13 cellular contexts compared by ENCODE assay signal in genomic region chr6:42403415-42403814, GRCh38. TPM values are rescaled to one million over a fixed set of nuclear protein-coding genes. Genes with fewer than 3 reads are reported as not detected.
A peak's percentile ranks its signal among the peaks of the same experiment; 100 is the strongest.
DNase-seq lines count a peak whose midpoint lies in the region; ATAC-seq and TF ChIP-seq lines count a peak whose summit lies in the region.
"Had no signal": no experiment of that assay in that cellular context is flagged by ENCODE, and none has a peak within 500 bp of the region (broad histone marks: within the 10 kb centered on the region; RNA-seq: fewer than 3 reads in every experiment).

No MANE protein-coding gene starts in this region.

- H3K4me3 ChIP-seq in BE2C (ENCODE audit: low read depth, low read length) (no peak overlapping the region), colonic mucosa (no peak overlapping the region), mesendoderm (ENCODE audit: low read length) (no peak overlapping the region)
- H3K4me3 ChIP-seq: prostate gland had no signal

- H3K79me1 ChIP-seq in mesendoderm (ENCODE audit: low read length): peaks cover 7% of the 10 kb centered on the region

- H3K36me3 Mint-ChIP-seq in type B pancreatic cell: peaks cover 5% of the 10 kb centered on the region

- no peaks in the 10 kb centered on the region for H3K9me3 Mint-ChIP-seq in type B pancreatic cell
- H3K9me3 Mint-ChIP-seq: CD4-positive, CD25-positive, alpha-beta regulatory T cell had no signal

- H3K9me3 ChIP-seq in BE2C (no peaks in the 10 kb centered on the region), colonic mucosa (no peaks in the 10 kb centered on the region)
- H3K9me3 ChIP-seq: prostate gland had no signal

- H3K9ac ChIP-seq in colonic mucosa (ENCODE audit: low read depth in 2 of 2, low read length in 2 of 2) (peak overlapping the region in 1 of 2 donors; percentile 4), mesendoderm (ENCODE audit: low read length) (no peak overlapping the region)

- no peak overlapping the region for H3K27ac Mint-ChIP-seq in type B pancreatic cell

- H3K4me2 ChIP-seq in mesendoderm (ENCODE audit: low read length): no peak overlapping the region

- no peak overlapping the region for H2AK5ac ChIP-seq in mesendoderm (ENCODE audit: low read length)

- H2BK15ac ChIP-seq in mesendoderm (replicated peaks; ENCODE audit: low read depth): no peak overlapping the region

- ATAC-seq in HG02610 (IDR thresholded peaks at IDR 0.05; ENCODE audit: unreplicated experiment): no peak
- ATAC-seq in GM19324 (IDR thresholded peaks at IDR 0.05; ENCODE audit: low FRiP score, unreplicated experiment): no peak
- ATAC-seq: left ventricle myocardium superior had no signal

- TF ChIP-seq CTCF in BE2C (IDR thresholded peaks at IDR 0.05; ENCODE audit: low read depth, low read length): 0 out of 2 replicates have a peak, but pooled peaks have one; percentile 11
- TF ChIP-seq CTCF in colonic mucosa (IDR thresholded peaks at IDR 0.05): no peak
- TF ChIP-seq CTCF in type B pancreatic cell (conservative IDR thresholded peaks at IDR 0.05): no peak

- intact Hi-C loops in colonic mucosa (cut with DNase I): loop anchor here (10.0 kb wide), 1 partner anchor 89 kb away; no protein-coding TSS in a partner anchor

- no peak overlapping the region for H3K18ac ChIP-seq in mesendoderm (ENCODE audit: low read length)

- no CpG with 5 or more reads among the region's 7 CpGs for WGBS in mesendoderm (ENCODE audit: extremely low coverage, insufficient coverage, low lambda C conversion rate)

- H3K36me3 ChIP-seq in BE2C (no peaks in the 10 kb centered on the region), colonic mucosa (no peaks in the 10 kb centered on the region), mesendoderm (ENCODE audit: control insufficient read depth, insufficient read depth, low read length) (no peaks in the 10 kb centered on the region)
- H3K36me3 ChIP-seq: prostate gland had no signal

- H3K79me2 ChIP-seq in mesendoderm (ENCODE audit: control insufficient read depth, insufficient read depth, low read length): no peaks in the 10 kb centered on the region

- no peak for DNase-seq in BE2C
- DNase-seq in M059J (ENCODE audit: low read depth): peak; percentile 46
- DNase-seq in colonic mucosa: peak; percentile 56
- peak; percentile 24 for DNase-seq in mesendoderm
- no peak for DNase-seq in T1000 (lab: John Stamatoyannopoulos, UW)
- no peak for DNase-seq in type B pancreatic cell (ENCODE audit: extremely low spot score, unreplicated experiment)
- DNase-seq: anterior cingulate cortex; CD4-positive, CD25-positive, alpha-beta regulatory T cell; left ventricle myocardium superior; NCI-H510A had no signal

- H2BK5ac ChIP-seq in mesendoderm (ENCODE audit: low read length): no peak overlapping the region

- H3K4me1 ChIP-seq in BE2C (peaks cover 3% of the 10 kb centered on the region; the same call in 1 of the 2 replicates), colonic mucosa (peaks cover 11% of the 10 kb centered on the region), mesendoderm (ENCODE audit: control insufficient read depth, low read depth, low read length) (peaks cover 9% of the 10 kb centered on the region)
- H3K4me1 ChIP-seq: prostate gland had no signal

- H3K27me3 ChIP-seq in BE2C: no peaks in the 10 kb centered on the region
- no peaks in the 10 kb centered on the region for H3K27me3 ChIP-seq in colonic mucosa
- no peaks in the 10 kb centered on the region for H3K27me3 ChIP-seq in mesendoderm (ENCODE audit: insufficient read depth, low read length, poor library complexity)

- no peak overlapping the region for H4K5ac ChIP-seq in mesendoderm (ENCODE audit: low read length)

- no peak overlapping the region for H3K56ac ChIP-seq in mesendoderm (ENCODE audit: low read length)

- H3K27ac ChIP-seq in colonic mucosa (peak overlapping the region; percentile 47), mesendoderm (ENCODE audit: low read depth, low read length) (no peak overlapping the region)
- H3K27ac ChIP-seq: prostate gland had no signal

- no peak overlapping the region for H3K4me3 Mint-ChIP-seq in type B pancreatic cell

- peaks cover 27% of the 10 kb centered on the region for H3K4me1 Mint-ChIP-seq in type B pancreatic cell (ENCODE audit: unreplicated experiment)

- H4K8ac ChIP-seq in mesendoderm (ENCODE audit: low read depth, low read length): no peak overlapping the region

- no peak overlapping the region for H3K4ac ChIP-seq in mesendoderm (ENCODE audit: low read depth, low read length)

- no peak overlapping the region for H3K23ac ChIP-seq in mesendoderm (ENCODE audit: low read length)

- H2BK120ac ChIP-seq in mesendoderm (ENCODE audit: low read depth, low read length): no peak overlapping the region

- no peaks in the 10 kb centered on the region for H3K27me3 Mint-ChIP-seq in type B pancreatic cell
- H3K27me3 Mint-ChIP-seq: CD4-positive, CD25-positive, alpha-beta regulatory T cell had no signal

RNA-seq across cellular contexts. Expression of gene TRERF1, which starts 48.3 kb away (rescaled TPM):
- polyA plus RNA-seq in BE2C (2012; ENCODE audit: insufficient read depth, insufficient read length, low read depth): 7.2 TPM
- total RNA-seq in M059J (2014; rRNA removed; shearing (Covaris generic)): 6.2 and 8.5 TPM in 2 replicates
- total RNA-seq in colonic mucosa (1 to 10 TPM; 3.5 to 3.8 TPM), type B pancreatic cell (ENCODE audit: low replicate concordance) (9.7 and 13.2 TPM in 2 replicates)
- polyA plus RNA-seq in mesendoderm (2013, experiment 1 of 2): 4.7 TPM
- 5.2 TPM for polyA plus RNA-seq in mesendoderm (2013, experiment 2 of 2)

Comparison
In these comparisons a context has a peak if more than half of its experiments do, and no peak if none do; other contexts are left out.
1. DNase-seq: peak in M059J (single experiment), colonic mucosa (single experiment) and mesendoderm (single experiment); none in BE2C (single experiment), T1000 (single experiment) and type B pancreatic cell (single experiment).